In the genomic region with DNA sequence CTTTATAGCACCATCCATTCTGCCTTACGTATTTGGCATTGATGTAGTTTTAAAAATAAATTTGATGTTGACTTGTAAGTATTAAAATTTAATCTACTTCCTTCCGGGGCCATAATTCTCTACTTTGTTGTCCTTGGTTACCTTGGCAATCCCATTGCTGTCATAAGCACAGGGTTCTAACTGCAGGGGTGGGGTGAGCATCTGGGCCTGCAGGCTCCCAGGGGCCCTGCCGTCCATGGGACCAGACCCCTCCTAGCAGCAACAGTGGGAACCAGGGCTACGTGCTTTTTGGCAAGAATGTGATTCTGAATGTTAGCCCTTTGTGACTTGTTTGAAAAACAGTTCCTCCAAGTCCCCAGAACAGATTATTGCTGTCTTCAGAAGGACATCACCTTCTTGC, we compare ENCODE assay signal across 12 cellular contexts. TPM values are rescaled to one million over a fixed set of nuclear protein-coding genes. Genes with fewer than 3 reads are reported as not detected.
DNase-seq lines count a peak whose midpoint lies in the region; ATAC-seq and TF ChIP-seq lines count a peak whose summit lies in the region.
"Had no signal": no experiment of that assay in that cellular context is flagged by ENCODE, and none has a peak within 500 bp of the region (broad histone marks: within the 10 kb centered on the region; RNA-seq: fewer than 3 reads in every experiment).

No MANE protein-coding gene starts in this region.

- peaks cover 8% of the 10 kb centered on the region for H3K4me1 Mint-ChIP-seq in activated naive CD4-positive, alpha-beta T cell treated with anti-CD3 and anti-CD28 coated beads for 36 hours (ENCODE audit: low read depth)
- H3K4me1 Mint-ChIP-seq: natural killer cell had no signal

- H3K9me3 Mint-ChIP-seq in activated naive CD4-positive, alpha-beta T cell treated with anti-CD3 and anti-CD28 coated beads for 36 hours: no peaks in the 10 kb centered on the region
- H3K9me3 Mint-ChIP-seq: activated T-cell treated with anti-CD3 and anti-CD28 coated beads, Interleukin-2, amount 50 U/mL, for 4 hours; natural killer cell had no signal

- no peak overlapping the region for H3K27ac Mint-ChIP-seq in activated naive CD4-positive, alpha-beta T cell treated with anti-CD3 and anti-CD28 coated beads for 36 hours
- H3K27ac Mint-ChIP-seq: natural killer cell had no signal

- no peak overlapping the region for H3K9ac ChIP-seq in skeletal muscle tissue (ENCODE audit: low read depth in 1 of 3, low read length in 3 of 3)

- 31% methylated on average over 4 of the region's 4 CpGs for WGBS in right cardiac atrium
- WGBS in prostate gland: 61% methylated on average over 4 of the region's 4 CpGs

- H3K27me3 ChIP-seq in brain microvascular endothelial cell (replicated peaks): no peaks in the 10 kb centered on the region
- no peaks in the 10 kb centered on the region for H3K27me3 ChIP-seq in right cardiac atrium (ENCODE audit: control insufficient read depth, insufficient read depth)
- H3K27me3 ChIP-seq in skeletal muscle tissue (ENCODE audit: control insufficient read depth in 3 of 3, insufficient read depth in 3 of 3, low read length in 3 of 3): peaks cover 0 to 13% (median 0%) of the 10 kb centered on the region in 3 donors
- H3K27me3 ChIP-seq in prostate gland (replicated peaks; ENCODE audit: insufficient read depth): no peaks in the 10 kb centered on the region

- H3K9me3 ChIP-seq in right cardiac atrium (ENCODE audit: control insufficient read depth, low read length) (no peaks in the 10 kb centered on the region), skeletal muscle tissue (ENCODE audit: control insufficient read depth in 3 of 3, low read length in 3 of 3) (no peaks in the 10 kb centered on the region), prostate gland (no peaks in the 10 kb centered on the region)

- H3K27me3 Mint-ChIP-seq in activated naive CD4-positive, alpha-beta T cell treated with anti-CD3 and anti-CD28 coated beads for 36 hours (ENCODE audit: low read depth): peaks cover 42% of the 10 kb centered on the region

- in situ Hi-C loops in brain microvascular endothelial cell (cut with HindIII; ENCODE audit: low pct_ligation_motif_present, low sequenced_read_pairs): no loop called here
- in situ Hi-C loops in ACHN (cut with HindIII; ENCODE audit: low pct_ligation_motif_present, low pct_unique_long_range_greater_than_20kb, low sequenced_read_pairs): no loop called here

- H3K36me3 ChIP-seq in brain microvascular endothelial cell (replicated peaks) (peaks cover 8% of the 10 kb centered on the region), skeletal muscle tissue (ENCODE audit: control insufficient read depth in 3 of 3, insufficient read depth in 3 of 3, low read length in 3 of 3) (no peaks in the 10 kb centered on the region), prostate gland (no peaks in the 10 kb centered on the region)

- POLR2A ChIA-PET in HEK293T (lab: Yijun Ruan, JAX): no interaction called here

- CTCF ChIA-PET in activated naive CD4-positive, alpha-beta T cell treated with anti-CD3 and anti-CD28 coated beads for 36 hours (lab: Charles Lee): no interaction called here
- CTCF ChIA-PET in HEK293T (lab: Yijun Ruan, JAX): no interaction called here

- no peaks in the 10 kb centered on the region for H3K36me3 Mint-ChIP-seq in activated naive CD4-positive, alpha-beta T cell treated with anti-CD3 and anti-CD28 coated beads for 36 hours (ENCODE audit: low read depth)
- H3K36me3 Mint-ChIP-seq: natural killer cell had no signal

- H3K27ac ChIP-seq in C4-2B (peak overlapping the region; percentile 63), brain microvascular endothelial cell (peak overlapping the region; percentile 43), right cardiac atrium (ENCODE audit: low read length) (peak overlapping the region; percentile 85), skeletal muscle tissue (ENCODE audit: low read depth, low read length) (peak overlapping the region; percentile 60), prostate gland (no peak overlapping the region)

- intact Hi-C loops in right cardiac atrium (cut with DNase I) (no loop called here), prostate gland (cut with DNase I) (no loop called here)
- intact Hi-C loops in activated naive CD4-positive, alpha-beta T cell treated with anti-CD3 and anti-CD28 coated beads for 36 hours (cut with micrococcal nuclease): no loop called here

- H3K4me3 ChIP-seq in brain microvascular endothelial cell (ENCODE audit: low read depth, low read length): no peak overlapping the region
- no peak overlapping the region for H3K4me3 ChIP-seq in right cardiac atrium (ENCODE audit: low read length)
- no peak overlapping the region for H3K4me3 ChIP-seq in skeletal muscle tissue (ENCODE audit: low read length in 3 of 3)
- H3K4me3 ChIP-seq in prostate gland: no peak overlapping the region

- TF ChIP-seq POLR2A in prostate gland (IDR thresholded peaks at IDR 0.05): no peak

- H3K4me3 Mint-ChIP-seq in activated naive CD4-positive, alpha-beta T cell treated with anti-CD3 and anti-CD28 coated beads for 36 hours: no peak overlapping the region
- H3K4me3 Mint-ChIP-seq: activated T-cell treated with anti-CD3 and anti-CD28 coated beads, Interleukin-2, amount 50 U/mL, for 4 hours; natural killer cell had no signal

- DNase-seq in brain microvascular endothelial cell (peak; percentile 45), right cardiac atrium (peak in 2 of 3 donors; percentile 50 to 76), prostate gland (ENCODE audit: low spot score) (no peak), ACHN (no peak), HEK293T (ENCODE audit: extremely low spot score) (no peak)
- DNase-seq in activated naive CD4-positive, alpha-beta T cell treated with anti-CD3 and anti-CD28 coated beads for 36 hours: no peak
- DNase-seq: activated T-cell treated with anti-CD3 and anti-CD28 coated beads, Interleukin-2, amount 50 U/mL, for 4 hours; HCEC 1CT; natural killer cell had no signal

- ATAC-seq in right cardiac atrium: peak; percentile 43 to 63
- ATAC-seq: activated CD4-positive, CD25-positive, alpha-beta regulatory T cell treated with anti-CD3 and anti-CD28 coated beads, Interleukin-2, amount 50 U/mL, for 24 hours; activated T-cell treated with anti-CD3 and anti-CD28 coated beads, Interleukin-2, amount 50 U/mL, for 4 hours; natural killer cell had no signal

- TF ChIP-seq CTCF in C4-2B (conservative IDR thresholded peaks at IDR 0.05) (no peak), brain microvascular endothelial cell (IDR thresholded peaks at IDR 0.05; ENCODE audit: low read depth, low read length, missing control alignments) (no peak), prostate gland (IDR thresholded peaks at IDR 0.05) (no peak)

- H3K4me1 ChIP-seq in right cardiac atrium (ENCODE audit: control insufficient read depth, insufficient read depth, low read length) (peaks cover 8% of the 10 kb centered on the region), skeletal muscle tissue (ENCODE audit: control insufficient read depth in 3 of 3, insufficient read depth in 3 of 3, low read length in 3 of 3) (peaks cover 26 to 30% (median 27%) of the 10 kb centered on the region in 3 donors), prostate gland (replicated peaks) (peaks cover 2% of the 10 kb centered on the region)

TF ChIP-seq in HEK293T, 16 proteins besides CTCF, POLR2A, EP300 and RAD21:
- TF ChIP-seq SP1 (IDR thresholded peaks at IDR 0.05) (no peak), FOXK2 (IDR thresholded peaks at IDR 0.05) (no peak), BHLHE40 (IDR thresholded peaks at IDR 0.05; ENCODE audit: borderline replicate concordance) (no peak), TARDBP (IDR thresholded peaks at IDR 0.05) (no peak), SUZ12 (IDR thresholded peaks at IDR 0.05) (no peak), ELF4 (IDR thresholded peaks at IDR 0.05) (no peak), HDGF (IDR thresholded peaks at IDR 0.05; ENCODE audit: borderline replicate concordance) (no peak), ZNF384 (IDR thresholded peaks at IDR 0.05) (no peak), ARNT (IDR thresholded peaks at IDR 0.05) (no peak), NFRKB (IDR thresholded peaks at IDR 0.05) (no peak)

RNA-seq across cellular contexts. Expression of a gene that starts 4.9 kb away (rescaled TPM):
- total RNA-seq in right cardiac atrium (10 to 100 TPM; 13.3 to 19.7 (median 16.0) TPM), skeletal muscle tissue (17.7 TPM), prostate gland (10 to 100 TPM in 1 of 2 donors, 1 to 10 TPM in 1; 9.2 to 17.8 TPM)
- polyA plus RNA-seq in right cardiac atrium: 9.2 TPM
- total RNA-seq in activated naive CD4-positive, alpha-beta T cell treated with anti-CD3 and anti-CD28 coated beads for 36 hours: under 1 TPM; 0.14 to 0.15 TPM

Comparison
In these comparisons a context has a peak if more than half of its experiments do, and no peak if none do; other contexts are left out.
1. H3K27ac ChIP-seq: peak in C4-2B (single experiment), brain microvascular endothelial cell (single experiment), right cardiac atrium (single experiment) and skeletal muscle tissue (single experiment); none in prostate gland (0 of 2).
2. DNase-seq: peak in brain microvascular endothelial cell (single experiment) and right cardiac atrium (2 of 3); none in prostate gland (single experiment), activated naive CD4-positive, alpha-beta T cell treated with anti-CD3 and anti-CD28 coated beads for 36 hours (single experiment), ACHN (single experiment) and HEK293T (single experiment).
3. RNA of a gene that starts 4.9 kb away (total RNA-seq): 9.2 to 17.8 TPM in prostate gland, 17.7 TPM in skeletal muscle tissue (single experiment) and 13.3 to 19.7 TPM in right cardiac atrium; 0.14 to 0.15 TPM in activated naive CD4-positive, alpha-beta T cell treated with anti-CD3 and anti-CD28 coated beads for 36 hours; every median in the first group is over 4 times any median in the second.